ENCODE assay signal across 8 cellular contexts in genomic region chrX:48917139-48917980, GRCh38. TPM values are rescaled to one million over a fixed set of nuclear protein-coding genes. Genes with fewer than 3 reads are reported as not detected.
DNase-seq lines count a peak whose midpoint lies in the region; ATAC-seq and TF ChIP-seq lines count a peak whose summit lies in the region.

No MANE protein-coding gene starts in this region.

- DNase-seq in Caki2 (ENCODE audit: low read depth) (peak; percentile 95), M059J (ENCODE audit: low read depth) (peak; percentile 92), SHP77 treated with DMSO at 0.1 percent for 48 hours (lab: John Stamatoyannopoulos, UW) (peak; percentile 51), activated gamma-delta T cell (lab: John Stamatoyannopoulos, UW) (peak; percentile 61), fibroblast of the conjunctiva (ENCODE audit: low read depth) (peak; percentile 83)
- peak; percentile 85 to 93 for DNase-seq in stimulated activated naive CD8-positive, alpha-beta T cell treated with anti-CD3 and anti-CD28 coated beads, Interleukin-15, amount 100 ng/mL, for 72 hours

- peak; percentile 75 for TF ChIP-seq RAD21 in neural cell (conservative IDR thresholded peaks at IDR 0.05)

- in situ Hi-C loops in Caki2 (cut with HindIII; ENCODE audit: low pct_unique_long_range_greater_than_20kb, low sequenced_read_pairs): no loop called here

- H2AFZ ChIP-seq in neural cell (ENCODE audit: low read depth, low read length): no peak overlapping the region

- no peaks in the 10 kb centered on the region for H3K79me2 ChIP-seq in neural cell (replicated peaks; ENCODE audit: insufficient read depth, low read length)

- peaks cover 64% of the 10 kb centered on the region for H3K4me1 Mint-ChIP-seq in stimulated activated naive CD8-positive, alpha-beta T cell treated with anti-CD3 and anti-CD28 coated beads, Interleukin-15, amount 100 ng/mL, for 72 hours

- H3K9me2 ChIP-seq in neural cell (ENCODE audit: insufficient read depth, low read length): no peaks in the 10 kb centered on the region

- H4K20me1 ChIP-seq in neural cell (ENCODE audit: insufficient read depth): no peaks in the 10 kb centered on the region

- no peaks in the 10 kb centered on the region for H3F3A ChIP-seq in neural cell (ENCODE audit: insufficient read depth, low read length, poor library complexity, severe bottlenecking)

- H3K4me3 Mint-ChIP-seq in stimulated activated naive CD8-positive, alpha-beta T cell treated with anti-CD3 and anti-CD28 coated beads, Interleukin-15, amount 100 ng/mL, for 72 hours: peak overlapping the region; percentile 91 to 92

- peak overlapping the region; percentile 98 to 99 for H3K27ac Mint-ChIP-seq in stimulated activated naive CD8-positive, alpha-beta T cell treated with anti-CD3 and anti-CD28 coated beads, Interleukin-15, amount 100 ng/mL, for 72 hours

- H3K4me3 ChIP-seq in neural cell (ENCODE audit: low read length): peak overlapping the region; percentile 74

- no peak for TF ChIP-seq EP300 in neural cell (conservative IDR thresholded peaks at IDR 0.05; ENCODE audit: poor library complexity, severe bottlenecking)

- H3K9ac ChIP-seq in neural cell (ENCODE audit: low read length): peak overlapping the region; percentile 44

- peak overlapping the region; percentile 52 for H3K27ac ChIP-seq in neural cell (ENCODE audit: low read length)

- H3K9me3 Mint-ChIP-seq in stimulated activated naive CD8-positive, alpha-beta T cell treated with anti-CD3 and anti-CD28 coated beads, Interleukin-15, amount 100 ng/mL, for 72 hours: no peaks in the 10 kb centered on the region

- H3K27me3 Mint-ChIP-seq in stimulated activated naive CD8-positive, alpha-beta T cell treated with anti-CD3 and anti-CD28 coated beads, Interleukin-15, amount 100 ng/mL, for 72 hours: no peaks in the 10 kb centered on the region

- peak overlapping the region; percentile 65 for H3K4me2 ChIP-seq in neural cell (ENCODE audit: low read length)

- TF ChIP-seq CTCF in neural cell (IDR thresholded peaks at IDR 0.05; ENCODE audit: poor library complexity, severe bottlenecking): peak; percentile 98

- H3K9me3 ChIP-seq in neural cell (ENCODE audit: low read length): no peaks in the 10 kb centered on the region

- ATAC-seq in GM21619 (IDR thresholded peaks at IDR 0.05; ENCODE audit: unreplicated experiment): peak; percentile 30
- ATAC-seq in stimulated activated naive CD8-positive, alpha-beta T cell treated with anti-CD3 and anti-CD28 coated beads, Interleukin-15, amount 100 ng/mL, for 72 hours: peak; percentile 56

- H3K36me3 ChIP-seq in neural cell (ENCODE audit: insufficient read depth, low read length): no peaks in the 10 kb centered on the region

- no peaks in the 10 kb centered on the region for H3K27me3 ChIP-seq in neural cell (ENCODE audit: insufficient read depth, low read depth, low read length)

TF ChIP-seq in neural cell, 6 proteins besides CTCF, POLR2A, EP300 and RAD21:
- TF ChIP-seq EZH2 (IDR thresholded peaks at IDR 0.05; ENCODE audit: borderline replicate concordance, insufficient read depth, low read length, poor library complexity, severe bottlenecking) (no peak), MXI1 (conservative IDR thresholded peaks at IDR 0.05; ENCODE audit: poor library complexity, severe bottlenecking) (peak; percentile 19), SMC3 (conservative IDR thresholded peaks at IDR 0.05; ENCODE audit: poor library complexity) (peak; percentile 80)

RNA-seq across cellular contexts. Expression of gene PIM2, which starts 1.5 kb away (rescaled TPM):
- 17.8 and 27.2 TPM in 2 replicates for total RNA-seq in Caki2 (2014; rRNA removed; shearing (Covaris generic); ENCODE audit: low replicate concordance)
- 14.2 and 14.3 TPM in 2 replicates for total RNA-seq in M059J (2014; rRNA removed; shearing (Covaris generic))
- polyA plus RNA-seq in neural cell: 8.9 and 11.1 TPM in 2 replicates
- polyA minus RNA-seq in neural cell: 6.4 and 11.7 TPM in 2 replicates

RNA-seq across cellular contexts. Expression of gene SLC35A2, which starts 5.9 kb away (rescaled TPM):
- total RNA-seq in Caki2 (2014; rRNA removed; shearing (Covaris generic); ENCODE audit: low replicate concordance): 13.8 and 33.1 TPM in 2 replicates
- 70.5 and 77.8 TPM in 2 replicates for total RNA-seq in M059J (2014; rRNA removed; shearing (Covaris generic))
- polyA plus RNA-seq in neural cell: 20.7 and 25.3 TPM in 2 replicates
- 14.5 and 15.8 TPM in 2 replicates for polyA minus RNA-seq in neural cell

RNA-seq across cellular contexts. Expression of gene PQBP1, which starts 19.6 kb away (rescaled TPM):
- total RNA-seq in Caki2 (2014; rRNA removed; shearing (Covaris generic); ENCODE audit: low replicate concordance): 68.5 and 86.5 TPM in 2 replicates
- 44.6 and 53.9 TPM in 2 replicates for total RNA-seq in M059J (2014; rRNA removed; shearing (Covaris generic))
- 70.8 and 78.5 TPM in 2 replicates for polyA plus RNA-seq in neural cell
- polyA minus RNA-seq in neural cell: 30.2 and 36.0 TPM in 2 replicates

RNA-seq across cellular contexts. Expression of gene TIMM17B, which starts 19.8 kb away (rescaled TPM):
- 94.1 and 114 TPM in 2 replicates for total RNA-seq in Caki2 (2014; rRNA removed; shearing (Covaris generic); ENCODE audit: low replicate concordance)
- 77.6 and 90.8 TPM in 2 replicates for total RNA-seq in M059J (2014; rRNA removed; shearing (Covaris generic))
- 131 and 156 TPM in 2 replicates for polyA plus RNA-seq in neural cell
- polyA minus RNA-seq in neural cell: 57.2 and 67.0 TPM in 2 replicates

RNA-seq across cellular contexts. Expression of gene OTUD5, which starts 40.0 kb away (rescaled TPM):
- 46.2 and 48.7 TPM in 2 replicates for total RNA-seq in Caki2 (2014; rRNA removed; shearing (Covaris generic); ENCODE audit: low replicate concordance)
- total RNA-seq in M059J (2014; rRNA removed; shearing (Covaris generic)): 27.3 and 54.4 TPM in 2 replicates
- 34.3 and 35.9 TPM in 2 replicates for polyA plus RNA-seq in neural cell
- polyA minus RNA-seq in neural cell: 34.8 and 35.0 TPM in 2 replicates

Comparison
In these comparisons a context has a peak if more than half of its experiments do, and no peak if none do; other contexts are left out.
1. Peak in every context shown above with its lines: DNase-seq, ATAC-seq, H3K4me3 ChIP-seq and H3K27ac ChIP-seq.